14 cellular contexts compared by ENCODE assay signal in the genomic region with DNA sequence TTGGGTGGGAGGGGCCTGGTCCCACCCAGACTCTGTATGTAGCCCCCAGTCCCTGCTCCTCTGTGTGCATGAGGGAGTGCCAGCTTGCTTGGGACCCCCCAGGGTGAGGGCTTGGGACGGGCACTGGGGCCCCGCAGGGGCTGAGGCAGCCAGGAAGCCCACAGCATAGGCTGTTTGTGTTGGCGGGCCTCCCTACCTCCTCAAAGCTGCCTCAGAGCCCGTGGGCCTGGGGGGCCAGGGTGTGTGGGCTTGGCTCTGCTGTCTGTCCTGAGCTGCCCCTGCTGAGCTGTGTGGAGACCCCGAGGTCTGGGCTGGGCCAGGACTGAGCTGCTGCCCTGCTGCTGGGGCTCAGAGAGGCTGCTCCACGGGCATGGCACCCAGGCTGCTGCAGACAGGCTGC. TPM values are rescaled to one million over a fixed set of nuclear protein-coding genes. Genes with fewer than 3 reads are reported as not detected.
DNase-seq lines count a peak whose midpoint lies in the region; ATAC-seq, FAIRE-seq and TF ChIP-seq lines count a peak whose summit lies in the region.
"Had no signal": no experiment of that assay in that cellular context is flagged by ENCODE, and none has a peak within 500 bp of the region (broad histone marks: within the 10 kb centered on the region; RNA-seq: fewer than 3 reads in every experiment).

No MANE protein-coding gene starts in this region.

- no peaks in the 10 kb centered on the region for H3K9me3 ChIP-seq in PC-3 (ENCODE audit: low read length)
- no peaks in the 10 kb centered on the region for H3K9me3 ChIP-seq in endothelial cell of umbilical vein (replicated peaks; ENCODE audit: control insufficient read depth, insufficient read depth, low read length)
- no peaks in the 10 kb centered on the region for H3K9me3 ChIP-seq in prostate gland

- H3K9ac ChIP-seq in PC-3 (ENCODE audit: low read length) (no peak overlapping the region), endothelial cell of umbilical vein (replicated peaks; ENCODE audit: extremely low read depth, insufficient read depth, low read length) (no peak overlapping the region)

- ATAC-seq in PC-3: no peak
- no peak for ATAC-seq in HG03175 (IDR thresholded peaks at IDR 0.05; ENCODE audit: unreplicated experiment)

- BruUV-seq in PC-3 (replicated peaks; lab: Mats Ljungman, UMichigan) (no TSS peak), endothelial cell of umbilical vein (replicated peaks; lab: Mats Ljungman, UMichigan) (no TSS peak)

- intact Hi-C loops in PC-3 (cut with micrococcal nuclease) (no loop called here), endothelial cell of umbilical vein (cut with micrococcal nuclease) (loop anchor here (2.0 to 5.0 kb wide), 2 partner anchors 65 to 131 kb away; a partner anchor contains a TSS), prostate gland (cut with DNase I) (loop anchor here (5.0 to 10.0 kb wide), 4 partner anchors 66 to 619 kb away; a partner anchor contains a TSS)

- CTCF ChIA-PET in PC-3 (lab: Charles Lee): no interaction called here
- CTCF ChIA-PET in endothelial cell of umbilical vein (lab: Charles Lee): interaction anchor here (1.2 to 3.3 kb wide), 2 partner anchors 12 to 52 kb away, joined by 3 to 19 read pairs; a partner anchor contains a TSS

- H3K9me2 ChIP-seq in PC-3 (replicated peaks; ENCODE audit: low read length): no peaks in the 10 kb centered on the region

- dilution Hi-C loops in endothelial cell of umbilical vein (cut with MboI; ENCODE audit: extremely low pct_ligation_motif_present, low sequenced_read_pairs): no loop called here

- no peak for TF ChIP-seq CTCF in AG09309 (IDR thresholded peaks at IDR 0.05; ENCODE audit: control insufficient read depth, insufficient read depth, low read depth, low read length, missing control alignments)
- no peak for TF ChIP-seq CTCF in PC-3 (conservative IDR thresholded peaks at IDR 0.05; ENCODE audit: low read depth, low read length)
- TF ChIP-seq CTCF in endothelial cell of umbilical vein (IDR thresholded peaks at IDR 0.05; ENCODE audit: extremely low read depth in 1 of 2, insufficient read depth in 1 of 2, low read depth in 1 of 2, low read length in 2 of 2): no peak
- TF ChIP-seq CTCF in prostate gland (IDR thresholded peaks at IDR 0.05): no peak

- H3K27me3 ChIP-seq in PC-3 (ENCODE audit: low read length) (no peaks in the 10 kb centered on the region), endothelial cell of umbilical vein (ENCODE audit: control insufficient read depth in 2 of 2, insufficient read depth in 2 of 2, low read length in 2 of 2) (no peaks in the 10 kb centered on the region), prostate gland (replicated peaks; ENCODE audit: insufficient read depth) (no peaks in the 10 kb centered on the region)
- H3K27me3 ChIP-seq: cardiac muscle cell had no signal

- H3K4me3 ChIP-seq in AG09309 (ENCODE audit: control insufficient read depth, low read depth, low read length) (peak overlapping the region; percentile 15), PC-3 (ENCODE audit: low read length) (no peak overlapping the region), endothelial cell of umbilical vein (replicated peaks in 1 of 3; ENCODE audit: insufficient read depth in 1 of 3, low read depth in 1 of 3, low read length in 3 of 3) (no peak overlapping the region), prostate gland (no peak overlapping the region)
- H3K4me3 ChIP-seq: cardiac muscle cell had no signal

- H3K27ac ChIP-seq in PC-3 (ENCODE audit: low read length): no peak overlapping the region
- peak overlapping the region; percentile 83 for H3K27ac ChIP-seq in endothelial cell of umbilical vein (ENCODE audit: insufficient read depth, low read depth, low read length)
- H3K27ac ChIP-seq in prostate gland: peak overlapping the region; percentile 25 to 89

- DNase-seq in AG09309 (ENCODE audit: low read depth) (no peak), PC-3 (no peak), endothelial cell of umbilical vein (ENCODE audit: low read depth, low spot score) (peak; percentile 46), prostate gland (ENCODE audit: low spot score) (no peak), NCI-H82 (lab: John Stamatoyannopoulos, UW) (no peak), NCI-H1105 (lab: John Stamatoyannopoulos, UW) (no peak), NCI-H2196 (lab: John Stamatoyannopoulos, UW; ENCODE audit: unreplicated experiment) (no peak)
- DNase-seq: activated CD4-positive, CD25-positive, alpha-beta regulatory T cell treated with anti-CD3 and anti-CD28 coated beads, Interleukin-2, amount 50 U/mL, for 72 hours; activated T-cell treated with anti-CD3 and anti-CD28 coated beads, Interleukin-2, amount 50 U/mL, for 48 hours; NCI-H524; SIG-M5 had no signal

- no peak for TF ChIP-seq POLR2A in endothelial cell of umbilical vein (IDR thresholded peaks at IDR 0.05; ENCODE audit: low read depth, low read length)
- no peak for TF ChIP-seq POLR2A in prostate gland (IDR thresholded peaks at IDR 0.05)

- H2AFZ ChIP-seq in PC-3 (ENCODE audit: low read length) (no peak overlapping the region), endothelial cell of umbilical vein (ENCODE audit: low read depth, low read length) (no peak overlapping the region)

- H3K4me1 ChIP-seq in PC-3 (ENCODE audit: insufficient read depth, low read length): peaks cover 34% of the 10 kb centered on the region
- H3K4me1 ChIP-seq in endothelial cell of umbilical vein (ENCODE audit: control insufficient read depth, extremely low read depth, insufficient read depth, low read length): peaks cover 34% of the 10 kb centered on the region
- H3K4me1 ChIP-seq in prostate gland (replicated peaks): peaks cover 34% of the 10 kb centered on the region

- POLR2A ChIA-PET in PC-3 (lab: Charles Lee; ENCODE audit: unreplicated experiment): interaction anchor here (0.6 kb wide), 1 partner anchor 171 kb away, joined by 4 read pairs; no protein-coding TSS in a partner anchor
- POLR2A ChIA-PET in endothelial cell of umbilical vein (lab: Charles Lee): no interaction called here

- H3K4me2 ChIP-seq in PC-3 (ENCODE audit: low read length) (peak overlapping the region; percentile 90; the same call in 1 of the 2 replicates), endothelial cell of umbilical vein (ENCODE audit: insufficient read depth, low read length) (no peak overlapping the region)

- no peaks in the 10 kb centered on the region for H3F3A ChIP-seq in PC-3 (ENCODE audit: low read length, unreplicated experiment)

- H3K36me3 ChIP-seq in PC-3 (ENCODE audit: low read depth, low read length): peaks cover 6% of the 10 kb centered on the region
- H3K36me3 ChIP-seq in endothelial cell of umbilical vein (ENCODE audit: control insufficient read depth in 2 of 2, extremely low read depth in 1 of 2, insufficient read depth in 2 of 2, low read length in 2 of 2): peaks cover 0 to 2% of the 10 kb centered on the region in 2 experiments
- H3K36me3 ChIP-seq in prostate gland: no peaks in the 10 kb centered on the region
- H3K36me3 ChIP-seq: cardiac muscle cell had no signal

- no peaks in the 10 kb centered on the region for H3K9me1 ChIP-seq in endothelial cell of umbilical vein (replicated peaks; ENCODE audit: control insufficient read depth, extremely low read depth, insufficient read depth, low read length)

- FAIRE-seq in endothelial cell of umbilical vein (lab: Jason Lieb, UNC): no peak
- FAIRE-seq: urothelium cell line had no signal

- WGBS in prostate gland: 24% methylated on average over 6 of the region's 6 CpGs

- peaks cover 13% of the 10 kb centered on the region for H4K20me1 ChIP-seq in PC-3 (ENCODE audit: low read length)
- H4K20me1 ChIP-seq in endothelial cell of umbilical vein (replicated peaks; ENCODE audit: control insufficient read depth, extremely low read depth, insufficient read depth, low read length): no peaks in the 10 kb centered on the region

- H3K79me2 ChIP-seq in PC-3 (ENCODE audit: low read length) (peaks cover 60% of the 10 kb centered on the region), endothelial cell of umbilical vein (ENCODE audit: control insufficient read depth, insufficient read depth, low read length) (peaks cover 27% of the 10 kb centered on the region)

RNA-seq across cellular contexts. Expression of a gene that starts 3.2 kb away (rescaled TPM):
- total RNA-seq in PC-3 (2014; rRNA removed) (121 and 138 TPM in 2 replicates), endothelial cell of umbilical vein (86.5 and 114 TPM in 2 replicates), prostate gland (10 to 100 TPM; 48.8 to 94.9 TPM)
- polyA plus RNA-seq in endothelial cell of umbilical vein: 199 and 238 TPM in 2 replicates
- polyA plus RNA-seq in endothelial cell of umbilical vein (2011; cell fraction: cytosol; rRNA removed): 107 and 141 TPM in 2 replicates
- 144 and 156 TPM in 2 replicates for polyA plus RNA-seq in endothelial cell of umbilical vein (2011; cell fraction: nucleus; rRNA removed)
- 66.0 and 93.8 TPM in 2 replicates for polyA plus RNA-seq in endothelial cell of umbilical vein (2012)
- polyA minus RNA-seq in endothelial cell of umbilical vein: 54.1 and 62.2 TPM in 2 replicates
- polyA minus RNA-seq in endothelial cell of umbilical vein (2011; cell fraction: cytosol; rRNA and poly(A)+ RNA removed): 31.0 TPM
- 24.6 and 31.0 TPM in 2 replicates for polyA minus RNA-seq in endothelial cell of umbilical vein (2011; cell fraction: nucleus; rRNA and poly(A)+ RNA removed)

RNA-seq across cellular contexts. Expression of a gene that starts 3.5 kb away (rescaled TPM):
- total RNA-seq in PC-3 (2014; rRNA removed) (661 and 1,148 TPM in 2 replicates), endothelial cell of umbilical vein (252 and 259 TPM in 2 replicates), prostate gland (10 to 100 TPM; 64.5 to 91.1 TPM)
- polyA plus RNA-seq in endothelial cell of umbilical vein: 146 and 173 TPM in 2 replicates
- polyA plus RNA-seq in endothelial cell of umbilical vein (2011; cell fraction: cytosol; rRNA removed): 112 and 129 TPM in 2 replicates
- 35.2 and 49.7 TPM in 2 replicates for polyA plus RNA-seq in endothelial cell of umbilical vein (2011; cell fraction: nucleus; rRNA removed)
- polyA plus RNA-seq in endothelial cell of umbilical vein (2012): 545 and 624 TPM in 2 replicates
- 170 and 227 TPM in 2 replicates for polyA minus RNA-seq in endothelial cell of umbilical vein
- polyA minus RNA-seq in endothelial cell of umbilical vein (2011; cell fraction: cytosol; rRNA and poly(A)+ RNA removed): 156 TPM
- polyA minus RNA-seq in endothelial cell of umbilical vein (2011; cell fraction: nucleus; rRNA and poly(A)+ RNA removed): 39.6 and 67.8 TPM in 2 replicates

RNA-seq across cellular contexts. Expression of a gene that starts 13.1 kb away (rescaled TPM):
- total RNA-seq in PC-3 (2014; rRNA removed) (469 and 490 TPM in 2 replicates), endothelial cell of umbilical vein (515 and 605 TPM in 2 replicates), prostate gland (100 to 1,000 TPM; 313 to 362 TPM)
- 1,090 and 1,522 TPM in 2 replicates for polyA plus RNA-seq in endothelial cell of umbilical vein
- polyA plus RNA-seq in endothelial cell of umbilical vein (2011; cell fraction: cytosol; rRNA removed): 804 and 813 TPM in 2 replicates
- polyA plus RNA-seq in endothelial cell of umbilical vein (2011; cell fraction: nucleus; rRNA removed): 543 and 618 TPM in 2 replicates
- polyA plus RNA-seq in endothelial cell of umbilical vein (2012): 576 and 824 TPM in 2 replicates
- polyA minus RNA-seq in endothelial cell of umbilical vein: 701 and 743 TPM in 2 replicates
- polyA minus RNA-seq in endothelial cell of umbilical vein (2011; cell fraction: cytosol; rRNA and poly(A)+ RNA removed): 81.2 TPM
- polyA minus RNA-seq in endothelial cell of umbilical vein (2011; cell fraction: nucleus; rRNA and poly(A)+ RNA removed): 148 and 185 TPM in 2 replicates

RNA-seq across cellular contexts. Expression of a gene that starts 18.2 kb away (rescaled TPM):
- total RNA-seq in PC-3 (2014; rRNA removed): 10.6 and 19.8 TPM in 2 replicates
- total RNA-seq in endothelial cell of umbilical vein: 8.4 and 9.7 TPM in 2 replicates
- 9.3 and 10.7 TPM in 2 replicates for polyA plus RNA-seq in endothelial cell of umbilical vein
- polyA plus RNA-seq in endothelial cell of umbilical vein (2011; cell fraction: cytosol; rRNA removed): 3.5 and 5.6 TPM in 2 replicates
- polyA plus RNA-seq in endothelial cell of umbilical vein (2011; cell fraction: nucleus; rRNA removed): 31.3 and 33.1 TPM in 2 replicates
- 1.2 and 3.3 TPM in 2 replicates for polyA plus RNA-seq in endothelial cell of umbilical vein (2012)
- polyA minus RNA-seq in endothelial cell of umbilical vein: 1.3 and 2.3 TPM in 2 replicates
- polyA minus RNA-seq in endothelial cell of umbilical vein (2011; cell fraction: cytosol; rRNA and poly(A)+ RNA removed): 5.3 TPM
- polyA minus RNA-seq in endothelial cell of umbilical vein (2011; cell fraction: nucleus; rRNA and poly(A)+ RNA removed): 3.1 and 7.7 TPM in 2 replicates
- 10 to 100 TPM; 23.2 to 83.0 TPM for total RNA-seq in prostate gland

RNA-seq across cellular contexts. Expression of a gene that starts 27.2 kb away (rescaled TPM):
- total RNA-seq in PC-3 (2014; rRNA removed): 40.2 and 41.4 TPM in 2 replicates
- total RNA-seq in endothelial cell of umbilical vein: 75.6 and 83.0 TPM in 2 replicates
- 73.1 and 80.3 TPM in 2 replicates for polyA plus RNA-seq in endothelial cell of umbilical vein
- 32.9 and 45.8 TPM in 2 replicates for polyA plus RNA-seq in endothelial cell of umbilical vein (2011; cell fraction: cytosol; rRNA removed)
- polyA plus RNA-seq in endothelial cell of umbilical vein (2011; cell fraction: nucleus; rRNA removed): 257 and 355 TPM in 2 replicates
- 44.9 and 69.9 TPM in 2 replicates for polyA plus RNA-seq in endothelial cell of umbilical vein (2012)
- 41.3 and 67.7 TPM in 2 replicates for polyA minus RNA-seq in endothelial cell of umbilical vein
- polyA minus RNA-seq in endothelial cell of umbilical vein (2011; cell fraction: cytosol; rRNA and poly(A)+ RNA removed): 38.2 TPM
- polyA minus RNA-seq in endothelial cell of umbilical vein (2011; cell fraction: nucleus; rRNA and poly(A)+ RNA removed): 80.4 and 131 TPM in 2 replicates
- total RNA-seq in prostate gland: 100 to 1,000 TPM in 1 of 2 donors, 10 to 100 TPM in 1; 61.8 to 115 TPM
